In genomic region chr3:197906850-197907187, GRCh38 we compare ENCODE assay signal across 1 cellular context.
TF ChIP-seq lines count a peak whose summit lies in the region.

No MANE protein-coding gene starts in this region.

TF ChIP-seq in K562, 482 proteins besides CTCF, POLR2A, EP300 and RAD21:
- TF ChIP-seq MED1 (CRISPR knock-in tag; IDR thresholded peaks at IDR 0.05; ENCODE audit: borderline replicate concordance) (no peak), TEAD4 (IDR thresholded peaks at IDR 0.05; ENCODE audit: low read length) (no peak), TEAD4 (CRISPR knock-in tag; IDR thresholded peaks at IDR 0.05; ENCODE audit: borderline replicate concordance) (no peak), ZNF347 (CRISPR knock-in tag; IDR thresholded peaks at IDR 0.05; ENCODE audit: low read depth) (no peak), ZNF77 (CRISPR knock-in tag; IDR thresholded peaks at IDR 0.05) (no peak), TSHZ1 (CRISPR knock-in tag; IDR thresholded peaks at IDR 0.05) (no peak), KAT7 (CRISPR knock-in tag; IDR thresholded peaks at IDR 0.05; ENCODE audit: borderline replicate concordance) (no peak), ZSCAN32 (CRISPR knock-in tag; IDR thresholded peaks at IDR 0.05) (no peak), DDX20 (tag; IDR thresholded peaks at IDR 0.05; ENCODE audit: low read depth) (no peak), MCM2 (IDR thresholded peaks at IDR 0.05; ENCODE audit: low read depth) (no peak), ZBTB1 (CRISPR knock-in tag; IDR thresholded peaks at IDR 0.05; ENCODE audit: borderline replicate concordance, low read depth) (no peak), CBFB (CRISPR knock-in tag; IDR thresholded peaks at IDR 0.05) (no peak), SMARCA4 (IDR thresholded peaks at IDR 0.05) (no peak), NUFIP1 (IDR thresholded peaks at IDR 0.05; ENCODE audit: partially characterized antibody) (no peak), CREB1 (IDR thresholded peaks at IDR 0.05) (no peak), CREB1 (CRISPR knock-in tag; IDR thresholded peaks at IDR 0.05) (no peak), ZNF57 (CRISPR knock-in tag; IDR thresholded peaks at IDR 0.05) (no peak)
- TF ChIP-seq, protein P1, sequence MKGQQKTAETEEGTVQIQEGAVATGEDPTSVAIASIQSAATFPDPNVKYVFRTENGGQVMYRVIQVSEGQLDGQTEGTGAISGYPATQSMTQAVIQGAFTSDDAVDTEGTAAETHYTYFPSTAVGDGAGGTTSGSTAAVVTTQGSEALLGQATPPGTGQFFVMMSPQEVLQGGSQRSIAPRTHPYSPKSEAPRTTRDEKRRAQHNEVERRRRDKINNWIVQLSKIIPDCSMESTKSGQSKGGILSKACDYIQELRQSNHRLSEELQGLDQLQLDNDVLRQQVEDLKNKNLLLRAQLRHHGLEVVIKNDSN (CRISPR knock-in tag; IDR thresholded peaks at IDR 0.05), result no peak
- TF ChIP-seq, protein P2, sequence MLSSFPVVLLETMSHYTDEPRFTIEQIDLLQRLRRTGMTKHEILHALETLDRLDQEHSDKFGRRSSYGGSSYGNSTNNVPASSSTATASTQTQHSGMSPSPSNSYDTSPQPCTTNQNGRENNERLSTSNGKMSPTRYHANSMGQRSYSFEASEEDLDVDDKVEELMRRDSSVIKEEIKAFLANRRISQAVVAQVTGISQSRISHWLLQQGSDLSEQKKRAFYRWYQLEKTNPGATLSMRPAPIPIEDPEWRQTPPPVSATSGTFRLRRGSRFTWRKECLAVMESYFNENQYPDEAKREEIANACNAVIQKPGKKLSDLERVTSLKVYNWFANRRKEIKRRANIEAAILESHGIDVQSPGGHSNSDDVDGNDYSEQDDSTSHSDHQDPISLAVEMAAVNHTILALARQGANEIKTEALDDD (IDR thresholded peaks at IDR 0.05), result no peak
